In genomic region chr9:129583308-129584038, GRCh38 we compare ENCODE assay signal across 12 cellular contexts. TPM values are rescaled to one million over a fixed set of nuclear protein-coding genes. Genes with fewer than 3 reads are reported as not detected.
DNase-seq lines count a peak whose midpoint lies in the region; ATAC-seq and TF ChIP-seq lines count a peak whose summit lies in the region.
"Had no signal": no experiment of that assay in that cellular context is flagged by ENCODE, and none has a peak within 500 bp of the region (broad histone marks: within the 10 kb centered on the region; RNA-seq: fewer than 3 reads in every experiment).

No MANE protein-coding gene starts in this region.

- 75 to 89% methylated on average over 2 to 4 of the region's 10 CpGs for WGBS in gastroesophageal sphincter (ENCODE audit: low coverage in 1 of 2), 2 donors

- H3K27ac ChIP-seq in tibial artery (no peak overlapping the region), gastroesophageal sphincter (no peak overlapping the region)
- H3K27ac ChIP-seq: ovary had no signal

- intact Hi-C loops in tibial artery (cut with DNase I; ENCODE audit: low total_unique reads), result no loop called here

- no peaks in the 10 kb centered on the region for H3K9me3 ChIP-seq in tibial artery
- no peaks in the 10 kb centered on the region for H3K9me3 ChIP-seq in gastroesophageal sphincter
- H3K9me3 ChIP-seq: ovary had no signal

- ATAC-seq in activated T-cell treated with anti-CD3 and anti-CD28 coated beads, Interleukin-2, amount 50 U/mL, for 72 hours (replicated peaks in 1 of 2), result peak; percentile 18 to 32
- ATAC-seq in gastroesophageal sphincter, result no peak

- H3K4me1 Mint-ChIP-seq in activated T-cell treated with anti-CD3 and anti-CD28 coated beads, Interleukin-2, amount 50 U/mL, for 72 hours (ENCODE audit: low read depth), result peaks cover 59% of the 10 kb centered on the region
- H3K4me1 Mint-ChIP-seq in stimulated activated naive CD8-positive, alpha-beta T cell treated with anti-CD3 and anti-CD28 coated beads, Interleukin-15, Interleukin-2, amounts not matched to agents 100 ng/mL and 50 ng/mL, for 24 hours (ENCODE audit: low read depth), result peaks cover 45% of the 10 kb centered on the region

- DNase-seq in activated T-cell treated with anti-CD3 and anti-CD28 coated beads, Interleukin-2, amount 50 U/mL, for 72 hours, result no peak
- DNase-seq in activated T-cell treated with anti-CD3 and anti-CD28 coated beads for 4 hours (no peak), NOMO-1 treated with dmso at 0.1 percent for 144 hours (lab: John Stamatoyannopoulos, UW; ENCODE audit: unreplicated experiment) (peak; percentile 89), amniotic epithelial cell (ENCODE audit: low read depth) (peak; percentile 71), tibial artery (no peak), GDM1 (lab: John Stamatoyannopoulos, UW) (no peak)

- H3K36me3 ChIP-seq in tibial artery (no peaks in the 10 kb centered on the region), gastroesophageal sphincter (no peaks in the 10 kb centered on the region)
- H3K36me3 ChIP-seq: ovary had no signal

- H3K27me3 ChIP-seq in tibial artery (no peaks in the 10 kb centered on the region), gastroesophageal sphincter (no peaks in the 10 kb centered on the region)
- H3K27me3 ChIP-seq: ovary had no signal

- no peaks in the 10 kb centered on the region for H3K27me3 Mint-ChIP-seq in activated T-cell treated with anti-CD3 and anti-CD28 coated beads, Interleukin-2, amount 50 U/mL, for 72 hours (ENCODE audit: low read depth)
- H3K27me3 Mint-ChIP-seq in stimulated activated naive CD8-positive, alpha-beta T cell treated with anti-CD3 and anti-CD28 coated beads, Interleukin-15, Interleukin-2, amounts not matched to agents 100 ng/mL and 50 ng/mL, for 24 hours, result no peaks in the 10 kb centered on the region

- peaks cover 0 to 4% (median 0%) of the 10 kb centered on the region in 4 donors for H3K4me1 ChIP-seq in tibial artery
- peaks cover 0 to 16% (median 0%) of the 10 kb centered on the region in 3 donors for H3K4me1 ChIP-seq in gastroesophageal sphincter

- H3K36me3 Mint-ChIP-seq in activated T-cell treated with anti-CD3 and anti-CD28 coated beads, Interleukin-2, amount 50 U/mL, for 72 hours (ENCODE audit: insufficient read depth in 2 of 2), result no peaks in the 10 kb centered on the region
- no peaks in the 10 kb centered on the region for H3K36me3 Mint-ChIP-seq in stimulated activated naive CD8-positive, alpha-beta T cell treated with anti-CD3 and anti-CD28 coated beads, Interleukin-15, Interleukin-2, amounts not matched to agents 100 ng/mL and 50 ng/mL, for 24 hours (ENCODE audit: low read depth)
- H3K36me3 Mint-ChIP-seq: mesothelial cell of epicardium had no signal

- peak overlapping the region; percentile 31 for H3K27ac Mint-ChIP-seq in activated T-cell treated with anti-CD3 and anti-CD28 coated beads, Interleukin-2, amount 50 U/mL, for 72 hours
- peak overlapping the region; percentile 78 for H3K27ac Mint-ChIP-seq in stimulated activated naive CD8-positive, alpha-beta T cell treated with anti-CD3 and anti-CD28 coated beads, Interleukin-15, Interleukin-2, amounts not matched to agents 100 ng/mL and 50 ng/mL, for 24 hours

- H3K9me3 Mint-ChIP-seq in activated T-cell treated with anti-CD3 and anti-CD28 coated beads, Interleukin-2, amount 50 U/mL, for 72 hours, result peaks cover 0 to 2% of the 10 kb centered on the region in 2 donors
- no peaks in the 10 kb centered on the region for H3K9me3 Mint-ChIP-seq in stimulated activated naive CD8-positive, alpha-beta T cell treated with anti-CD3 and anti-CD28 coated beads, Interleukin-15, Interleukin-2, amounts not matched to agents 100 ng/mL and 50 ng/mL, for 24 hours
- H3K9me3 Mint-ChIP-seq: mesothelial cell of epicardium had no signal

- TF ChIP-seq POLR2A in gastroesophageal sphincter (IDR thresholded peaks at IDR 0.05), result no peak

- H3K4me3 Mint-ChIP-seq in activated T-cell treated with anti-CD3 and anti-CD28 coated beads, Interleukin-2, amount 50 U/mL, for 72 hours, result peak overlapping the region; percentile 42 to 59
- H3K4me3 Mint-ChIP-seq in stimulated activated naive CD8-positive, alpha-beta T cell treated with anti-CD3 and anti-CD28 coated beads, Interleukin-15, Interleukin-2, amounts not matched to agents 100 ng/mL and 50 ng/mL, for 24 hours, result peak overlapping the region; percentile 42
- H3K4me3 Mint-ChIP-seq: mesothelial cell of epicardium had no signal

- TF ChIP-seq CTCF in tibial artery (IDR thresholded peaks at IDR 0.05) (no peak), gastroesophageal sphincter (IDR thresholded peaks at IDR 0.05) (no peak)

- TF ChIP-seq EP300 in gastroesophageal sphincter (IDR thresholded peaks at IDR 0.05), result no peak

- H3K4me3 ChIP-seq in tibial artery, result no peak overlapping the region
- no peak overlapping the region for H3K4me3 ChIP-seq in gastroesophageal sphincter
- H3K4me3 ChIP-seq: ovary had no signal

RNA-seq across cellular contexts. Expression of gene C9orf50, which starts 37.4 kb away (rescaled TPM):
- under 1 TPM in 1 of 2 donors, not detected in 1; 0.31 TPM for total RNA-seq in activated T-cell treated with anti-CD3 and anti-CD28 coated beads, Interleukin-2, amount 50 U/mL, for 72 hours
- total RNA-seq in gastroesophageal sphincter, result under 1 TPM in 1 of 4 donors, not detected in 3; 0.27 TPM
- total RNA-seq: frontal cortex, HT1080 had no signal

RNA-seq across cellular contexts. Expression of gene NTMT1, which starts 42.5 kb away (rescaled TPM):
- 10 to 100 TPM; 39.3 to 51.9 TPM for total RNA-seq in activated T-cell treated with anti-CD3 and anti-CD28 coated beads, Interleukin-2, amount 50 U/mL, for 72 hours
- 10 to 100 TPM; 12.8 to 24.0 (median 21.8) TPM for total RNA-seq in gastroesophageal sphincter

RNA-seq across cellular contexts. Expression of gene ASB6, which starts 58.5 kb away (rescaled TPM):
- total RNA-seq in activated T-cell treated with anti-CD3 and anti-CD28 coated beads, Interleukin-2, amount 50 U/mL, for 72 hours, result 10 to 100 TPM; 16.9 to 20.2 TPM
- 10 to 100 TPM; 21.3 to 37.2 (median 28.2) TPM for total RNA-seq in gastroesophageal sphincter

Comparison
In these comparisons a context has a peak if more than half of its experiments do, and no peak if none do; other contexts are left out.
1. DNase-seq: peak in NOMO-1 treated with dmso at 0.1 percent for 144 hours (single experiment) and amniotic epithelial cell (single experiment); none in activated T-cell treated with anti-CD3 and anti-CD28 coated beads, Interleukin-2, amount 50 U/mL, for 72 hours (0 of 2), activated T-cell treated with anti-CD3 and anti-CD28 coated beads for 4 hours (single experiment), tibial artery (0 of 2) and GDM1 (single experiment).